In the genomic region with DNA sequence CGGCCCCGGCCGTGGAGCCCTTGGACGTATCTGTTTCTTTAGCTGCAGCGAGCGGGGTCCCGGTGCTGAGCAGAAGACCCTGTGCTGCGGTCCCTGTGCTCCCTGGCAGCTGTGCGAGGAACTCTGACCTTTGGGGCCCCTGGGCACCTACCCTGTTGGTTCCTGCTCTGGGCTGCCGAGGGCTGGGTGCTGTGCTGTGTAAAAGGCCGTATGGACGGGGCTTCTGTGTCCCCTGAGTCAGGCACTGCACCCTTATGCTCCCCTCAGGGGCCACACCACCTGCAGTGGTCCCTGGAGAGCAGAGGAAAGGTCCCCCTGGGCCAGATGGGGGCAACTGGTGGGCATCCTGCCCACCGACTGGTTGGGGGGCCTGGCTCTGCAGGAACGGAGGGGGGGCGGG, we compare ENCODE assay signal across 8 cellular contexts.
DNase-seq lines count a peak whose midpoint lies in the region; ATAC-seq, FAIRE-seq and TF ChIP-seq lines count a peak whose summit lies in the region.
"Not testable (repeated sequence)": the region's sequence is repeated elsewhere in the genome, so short reads cannot be mapped to it uniquely, and the experiment has no call there.

No MANE protein-coding gene starts in this region.

- not testable (repeated sequence) for H3K27ac Mint-ChIP-seq in GM23338; stimulated activated naive B cell treated with anti-CD40 and anti-IgM and Interleukin-4, amounts not matched to agents 10 μg/mL and 1 μg/mL and 100 μg/mL, for 72 hours

- not testable (repeated sequence) for H3K27ac ChIP-seq in GM23338 (ENCODE audit: low read depth); PC-3 (ENCODE audit: low read length); K562 (ENCODE audit: extremely low read depth, low read depth, low read length); HepG2 (ENCODE audit: extremely low read length, insufficient read depth, low read length)

- CTCF ChIA-PET in PC-3 (lab: Charles Lee); K562 (lab: Yijun Ruan, JAX; ENCODE audit: low intra/inter-chr PET ratio); HepG2 (lab: Yijun Ruan, JAX; ENCODE audit: low intra/inter-chr PET ratio, low total read pairs): not testable (repeated sequence)

- H3K4me3 Mint-ChIP-seq in GM23338; stimulated activated naive B cell treated with anti-CD40 and anti-IgM and Interleukin-4, amounts not matched to agents 10 μg/mL and 1 μg/mL and 100 μg/mL, for 72 hours: not testable (repeated sequence)

- TF ChIP-seq CTCF in GM23338 (conservative IDR thresholded peaks at IDR 0.05; ENCODE audit: low read depth in 2 of 2); PC-3 (conservative IDR thresholded peaks at IDR 0.05; ENCODE audit: low read depth, low read length); K562 (IDR thresholded peaks at IDR 0.05 in 2 of 3, conservative IDR thresholded peaks at IDR 0.05 in 1 of 3; ENCODE audit: insufficient read depth in 2 of 3, low read depth in 1 of 3, low read length in 3 of 3); HepG2 (CRISPR knock-in tag; IDR thresholded peaks at IDR 0.05): not testable (repeated sequence)

- H3F3A ChIP-seq in GM23338 (replicated peaks; ENCODE audit: low read depth); PC-3 (ENCODE audit: low read length, unreplicated experiment): not testable (repeated sequence)

- not testable (repeated sequence) for H3K9me2 ChIP-seq in GM23338 (ENCODE audit: insufficient read depth); PC-3 (replicated peaks; ENCODE audit: low read length)

- H3K9ac ChIP-seq in PC-3 (ENCODE audit: low read length); K562 (ENCODE audit: insufficient read depth in 1 of 2, low read depth in 2 of 2, low read length in 2 of 2); HepG2 (ENCODE audit: insufficient read depth, low read depth, low read length): not testable (repeated sequence)

- H3K4me1 ChIP-seq in GM23338 (ENCODE audit: insufficient read depth); PC-3 (ENCODE audit: insufficient read depth, low read length): not testable (repeated sequence)
- H3K4me1 ChIP-seq in K562 (replicated peaks in 1 of 2; ENCODE audit: control insufficient read depth in 2 of 2, insufficient read depth in 2 of 2, low read length in 2 of 2), result peaks cover 12 to 13% of the 10 kb centered on the region in 2 experiments; a peak in 4 of 5 replicates
- peaks cover 13% of the 10 kb centered on the region for H3K4me1 ChIP-seq in HepG2 (ENCODE audit: insufficient read depth, low read length)

- intact Hi-C loops in PC-3 (cut with micrococcal nuclease); HepG2 (cut with micrococcal nuclease; ENCODE audit: unreplicated experiment): not testable (repeated sequence)
- intact Hi-C loops in K562 (cut with micrococcal nuclease), result loop anchor here (5.0 to 10.0 kb wide), 2 partner anchors 68 to 121 kb away; no protein-coding TSS in a partner anchor

- H3K4me3 ChIP-seq in GM23338; PC-3 (ENCODE audit: low read length); K562; HepG2 (replicated peaks in 1 of 3; ENCODE audit: insufficient read depth in 1 of 3, low read depth in 2 of 3, low read length in 3 of 3): not testable (repeated sequence)

- H3K4me2 ChIP-seq in GM23338; PC-3 (ENCODE audit: low read length); K562 (ENCODE audit: insufficient read depth, low read length); HepG2 (ENCODE audit: low read depth, low read length): not testable (repeated sequence)

- WGBS in K562 (ENCODE audit: insufficient coverage, low coverage, missing lambda C conversion rate), result no CpG with 5 or more reads among the region's 15 CpGs
- no CpG with 5 or more reads among the region's 15 CpGs for WGBS in HepG2 (ENCODE audit: low lambda C conversion rate)

- not testable (repeated sequence) for H3K9me3 ChIP-seq in PC-3 (ENCODE audit: low read length); K562 (replicated peaks; ENCODE audit: control insufficient read depth, insufficient read depth, low read depth, low read length); HepG2 (ENCODE audit: low read length)

- not testable (repeated sequence) for BruUV-seq in PC-3 (replicated peaks; lab: Mats Ljungman, UMichigan); K562 (replicated peaks; lab: Mats Ljungman, UMichigan); HepG2 (replicated peaks; lab: Mats Ljungman, UMichigan)

- H3K79me2 ChIP-seq in GM23338 (replicated peaks; ENCODE audit: insufficient read depth); PC-3 (ENCODE audit: low read length); K562 (ENCODE audit: control insufficient read depth, insufficient read depth, low read length); HepG2 (ENCODE audit: insufficient read depth, low read length): not testable (repeated sequence)

- H3K27me3 Mint-ChIP-seq in GM23338 (ENCODE audit: insufficient read depth, low read depth, poor library complexity); stimulated activated naive B cell treated with anti-CD40 and anti-IgM and Interleukin-4, amounts not matched to agents 10 μg/mL and 1 μg/mL and 100 μg/mL, for 72 hours: not testable (repeated sequence)

- TF ChIP-seq EP300 in K562 (IDR thresholded peaks at IDR 0.05; ENCODE audit: low read length); HepG2 (IDR thresholded peaks at IDR 0.05; ENCODE audit: low read depth in 2 of 2, low read length in 2 of 2); HepG2 (CRISPR knock-in tag; IDR thresholded peaks at IDR 0.05; ENCODE audit: borderline replicate concordance): not testable (repeated sequence)

- H4K20me1 ChIP-seq in GM23338 (replicated peaks; ENCODE audit: insufficient read depth); PC-3 (ENCODE audit: low read length); K562 (replicated peaks; ENCODE audit: control insufficient read depth, insufficient read depth, low read length); HepG2 (ENCODE audit: insufficient read depth, low read length): not testable (repeated sequence)

- not testable (repeated sequence) for FAIRE-seq in K562 (lab: Jason Lieb, UNC); HepG2 (lab: Jason Lieb, UNC)

- TF ChIP-seq POLR2A in K562 (conservative IDR thresholded peaks at IDR 0.05); HepG2 (IDR thresholded peaks at IDR 0.05; ENCODE audit: insufficient read depth in 1 of 2, low read depth in 2 of 2, low read length in 2 of 2): not testable (repeated sequence)

- H3K36me3 ChIP-seq in GM23338 (ENCODE audit: insufficient read depth); PC-3 (ENCODE audit: low read depth, low read length); K562 (ENCODE audit: control insufficient read depth, insufficient read depth, low read length); HepG2 (replicated peaks in 1 of 2; ENCODE audit: control insufficient read depth in 1 of 2, insufficient read depth in 2 of 2, low read length in 2 of 2): not testable (repeated sequence)

- POLR2A ChIA-PET in PC-3 (lab: Charles Lee; ENCODE audit: unreplicated experiment); HepG2 (lab: Yijun Ruan, JAX): not testable (repeated sequence)
- POLR2A ChIA-PET in K562 (lab: Yijun Ruan, JAX), result interaction anchor here (0.6 kb wide), 1 partner anchor 77 kb away, joined by 3 read pairs; no protein-coding TSS in a partner anchor

- DNase-seq in GM23338 (ENCODE audit: low spot score); PC-3; K562 (ENCODE audit: extremely low read depth in 1 of 4, low spot score in 3 of 4); HepG2 (ENCODE audit: low spot score); stimulated activated naive B cell treated with anti-CD40 and anti-IgM and Interleukin-4, amounts not matched to agents 10 μg/mL and 1 μg/mL and 100 μg/mL, for 72 hours: not testable (repeated sequence)

- not testable (repeated sequence) for H3K27me3 ChIP-seq in GM23338 (ENCODE audit: insufficient read depth); PC-3 (ENCODE audit: low read length); K562 (ENCODE audit: control insufficient read depth in 2 of 2, insufficient read depth in 2 of 2, low read length in 2 of 2); HepG2 (ENCODE audit: control insufficient read depth in 1 of 2, insufficient read depth in 2 of 2, low read length in 2 of 2)

- ATAC-seq in GM18498 (IDR thresholded peaks at IDR 0.05; ENCODE audit: unreplicated experiment) (peak; percentile 2), GM19455 (IDR thresholded peaks at IDR 0.05; ENCODE audit: unreplicated experiment) (peak; percentile 3), GM23338 (peak; percentile 31), HG03139 (IDR thresholded peaks at IDR 0.05; ENCODE audit: unreplicated experiment) (peak; percentile 7), PC-3 (peak; percentile 5; the same call in 1 of the 2 replicates), K562 (peak; percentile 5), HepG2 (peak; percentile 41)
- peak; percentile 47 to 51 for ATAC-seq in stimulated activated naive B cell treated with anti-CD40 and anti-IgM and Interleukin-4, amounts not matched to agents 10 μg/mL and 1 μg/mL and 100 μg/mL, for 72 hours (replicated peaks)

- not testable (repeated sequence) for H3K9me3 Mint-ChIP-seq in GM23338; stimulated activated naive B cell treated with anti-CD40 and anti-IgM and Interleukin-4, amounts not matched to agents 10 μg/mL and 1 μg/mL and 100 μg/mL, for 72 hours

- not testable (repeated sequence) for H3K9me1 ChIP-seq in K562 (ENCODE audit: control insufficient read depth, insufficient read depth, low read length)

- peaks cover 12% of the 10 kb centered on the region for H3K4me1 Mint-ChIP-seq in GM23338
- H3K4me1 Mint-ChIP-seq in stimulated activated naive B cell treated with anti-CD40 and anti-IgM and Interleukin-4, amounts not matched to agents 10 μg/mL and 1 μg/mL and 100 μg/mL, for 72 hours, result peaks cover 7 to 20% of the 10 kb centered on the region in 2 donors

- not testable (repeated sequence) for H3K36me3 Mint-ChIP-seq in GM23338 (ENCODE audit: low read depth); stimulated activated naive B cell treated with anti-CD40 and anti-IgM and Interleukin-4, amounts not matched to agents 10 μg/mL and 1 μg/mL and 100 μg/mL, for 72 hours

- not testable (repeated sequence) for TF ChIP-seq RAD21 in K562 (CRISPR knock-in tag; conservative IDR thresholded peaks at IDR 0.05 in 1 of 2, IDR thresholded peaks at IDR 0.05 in 1 of 2); HepG2 (CRISPR knock-in tag; IDR thresholded peaks at IDR 0.05)

- in situ Hi-C loops in K562 (cut with MboI); HepG2 (cut with HindIII; ENCODE audit: extremely low pct_ligation_motif_present, low pct_unique_long_range_greater_than_20kb): not testable (repeated sequence)

- not testable (repeated sequence) for H2AFZ ChIP-seq in GM23338; PC-3 (ENCODE audit: low read length); K562 (ENCODE audit: low read depth, low read length); HepG2 (ENCODE audit: low read length)
